Comparison of ENCODE assay signal across 15 cellular contexts in the genomic region with DNA sequence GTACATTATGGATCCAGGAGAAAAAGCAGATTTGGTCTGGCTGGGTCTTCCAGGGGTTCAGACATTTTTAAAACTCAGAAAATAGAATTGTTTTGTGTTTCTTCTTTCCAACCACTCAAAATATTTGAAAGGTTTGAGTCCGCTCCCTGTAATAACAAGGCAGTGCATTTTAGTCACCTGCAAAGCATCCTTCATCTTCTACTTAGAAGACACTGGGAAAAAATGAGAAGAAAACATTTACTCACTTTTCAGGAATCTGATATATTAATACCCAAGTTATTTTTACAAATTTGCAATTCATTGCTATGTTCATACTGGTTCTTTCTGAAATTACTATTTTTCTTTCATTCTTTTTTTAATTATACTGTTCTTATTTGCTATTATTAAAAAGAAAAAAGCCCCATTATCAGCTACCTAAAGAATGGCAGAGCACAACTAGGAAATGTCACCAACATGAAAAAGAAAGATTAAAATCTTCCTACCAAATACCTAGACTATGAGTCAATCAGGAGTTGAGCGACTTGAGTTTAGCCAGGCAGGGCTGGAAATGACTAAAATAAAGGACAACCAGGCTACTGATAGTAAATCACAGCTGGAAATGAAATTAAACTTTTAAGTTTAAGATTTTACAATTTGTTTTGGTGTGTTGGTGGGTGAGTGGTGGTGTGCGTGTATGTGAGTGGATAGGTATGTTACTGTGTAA.
DNase-seq lines count a peak whose midpoint lies in the region; ATAC-seq, FAIRE-seq and TF ChIP-seq lines count a peak whose summit lies in the region.
"Had no signal": no experiment of that assay in that cellular context is flagged by ENCODE, and none has a peak within 500 bp of the region (broad histone marks: within the 10 kb centered on the region; RNA-seq: fewer than 3 reads in every experiment).

No MANE protein-coding gene starts in this region.

- TF ChIP-seq CTCF in body of pancreas (IDR thresholded peaks at IDR 0.05), result no peak

- intact Hi-C loops in body of pancreas (cut with DNase I), result no loop called here

- CTCF ChIA-PET in HEK293T (lab: Yijun Ruan, JAX), result no interaction called here

- no peak for TF ChIP-seq POLR2A in body of pancreas (IDR thresholded peaks at IDR 0.05)

- H3K4me3 ChIP-seq in body of pancreas, result no peak overlapping the region
- H3K4me3 ChIP-seq: right atrium auricular region, thoracic aorta had no signal

- in situ Hi-C loops in ACHN (cut with HindIII; ENCODE audit: low pct_ligation_motif_present, low pct_unique_long_range_greater_than_20kb, low sequenced_read_pairs) (no loop called here), T47D (cut with HindIII; ENCODE audit: low pct_unique_long_range_greater_than_20kb, low sequenced_read_pairs) (no loop called here)

- no peak overlapping the region for H3K27ac ChIP-seq in body of pancreas

- no peaks in the 10 kb centered on the region for H3K36me3 ChIP-seq in body of pancreas (replicated peaks in 1 of 2; ENCODE audit: insufficient read depth in 1 of 2, low read depth in 2 of 2)
- H3K36me3 ChIP-seq: right atrium auricular region, thoracic aorta had no signal

- no peak for FAIRE-seq in HTR-8/SVneo (lab: Jason Lieb, UNC)
- FAIRE-seq: G401.6 had no signal

- no peaks in the 10 kb centered on the region for H3K9me3 ChIP-seq in body of pancreas
- H3K9me3 ChIP-seq: right atrium auricular region, thoracic aorta had no signal

- no peaks in the 10 kb centered on the region for H3K4me1 ChIP-seq in body of pancreas
- H3K4me1 ChIP-seq: right atrium auricular region had no signal

- no peak for ATAC-seq in HG03354 (IDR thresholded peaks at IDR 0.05; ENCODE audit: poor library complexity, severe bottlenecking, unreplicated experiment)
- ATAC-seq in body of pancreas, result no peak

- H3K27me3 ChIP-seq in body of pancreas, result no peaks in the 10 kb centered on the region
- H3K27me3 ChIP-seq: right atrium auricular region had no signal

- POLR2A ChIA-PET in HEK293T (lab: Yijun Ruan, JAX), result no interaction called here

- 89 to 90% methylated on average over 3 of the region's 3 CpGs for WGBS in body of pancreas, 2 donors

- DNase-seq in ACHN (peak; percentile 53), HTR-8/SVneo (ENCODE audit: insufficient read length, low spot score) (peak; percentile 36), T47D (ENCODE audit: low read depth in 1 of 2, low spot score in 1 of 2) (peak; percentile 21 to 51), kidney glomerular epithelial cell (lab: John Stamatoyannopoulos, UW) (peak; percentile 71), body of pancreas (no peak), HEK293T (ENCODE audit: extremely low spot score) (no peak)
- no peak for DNase-seq in activated CD8-positive, alpha-beta memory T cell treated with anti-CD3 and anti-CD28 coated beads, Interleukin-2, amount 50 U/mL, for 4 hours
- DNase-seq: activated CD4-positive, alpha-beta T cell treated with anti-CD3 and anti-CD28 coated beads, Interleukin-2, amount 10 ng/mL, durations not matched to agents 24 days and 14 days; hypothalamus; midbrain; NCI-H1436 had no signal

TF ChIP-seq in HEK293T, 16 proteins besides CTCF, POLR2A, EP300 and RAD21:
- TF ChIP-seq FOXK2 (IDR thresholded peaks at IDR 0.05) (no peak), TARDBP (IDR thresholded peaks at IDR 0.05) (no peak), ARNT (IDR thresholded peaks at IDR 0.05) (no peak)

Comparison
In these comparisons a context has a peak if more than half of its experiments do, and no peak if none do; other contexts are left out.
1. DNase-seq: peak in ACHN (single experiment), HTR-8/SVneo (single experiment), T47D (2 of 2) and kidney glomerular epithelial cell (single experiment); none in body of pancreas (0 of 4), HEK293T (single experiment) and activated CD8-positive, alpha-beta memory T cell treated with anti-CD3 and anti-CD28 coated beads, Interleukin-2, amount 50 U/mL, for 4 hours (single experiment).